13 cellular contexts compared by ENCODE assay signal in genomic region chr14:30779210-30779609, GRCh38.
DNase-seq lines count a peak whose midpoint lies in the region; ATAC-seq and TF ChIP-seq lines count a peak whose summit lies in the region.
"Had no signal": no experiment of that assay in that cellular context is flagged by ENCODE, and none has a peak within 500 bp of the region (broad histone marks: within the 10 kb centered on the region; RNA-seq: fewer than 3 reads in every experiment).

No MANE protein-coding gene starts in this region.

- H3K4me1 ChIP-seq in Peyer's patch = no peaks in the 10 kb centered on the region
- H3K4me1 ChIP-seq: BE2C, neural progenitor cell had no signal

- no peaks in the 10 kb centered on the region for H3K27me3 ChIP-seq in Peyer's patch
- H3K27me3 ChIP-seq: neural progenitor cell had no signal

- H3K4me3 ChIP-seq in HFF-Myc (replicated peaks; ENCODE audit: low read depth, low read length) (no peak overlapping the region), fibroblast of the aortic adventitia (ENCODE audit: low read depth, low read length) (no peak overlapping the region), Peyer's patch (no peak overlapping the region)
- H3K4me3 ChIP-seq: neural progenitor cell had no signal

- no peak overlapping the region for H3K27ac ChIP-seq in Peyer's patch
- H3K27ac ChIP-seq: neural progenitor cell, VCaP had no signal

- H3K9me3 ChIP-seq in Peyer's patch = no peaks in the 10 kb centered on the region
- H3K9me3 ChIP-seq: BE2C had no signal

- intact Hi-C loops in Right ventricle myocardium inferior (cut with DNase I) = no loop called here

- TF ChIP-seq POLR2A in Peyer's patch (IDR thresholded peaks at IDR 0.05) = no peak

- DNase-seq in HFF-Myc (ENCODE audit: extremely low read depth, low read depth) (peak; percentile 4), RPMI7951 (ENCODE audit: low read depth) (peak; percentile 9), fibroblast of the aortic adventitia (ENCODE audit: low read depth) (peak; percentile 3), cerebellum (ENCODE audit: low spot score) (no peak), Peyer's patch (no peak), Right ventricle myocardium inferior (ENCODE audit: missing footprints) (no peak)
- DNase-seq: activated naive CD4-positive, alpha-beta T cell treated with anti-CD3 and anti-CD28 coated beads, Interleukin-2, amount 10 ng/mL, durations not matched to agents 7 days and 5 days; BE2C; DMS79 had no signal

- no peaks in the 10 kb centered on the region for H3K36me3 ChIP-seq in Peyer's patch
- H3K36me3 ChIP-seq: BE2C, neural progenitor cell had no signal

- TF ChIP-seq CTCF in HFF-Myc (IDR thresholded peaks at IDR 0.05; ENCODE audit: low read depth, low read length, missing control alignments) (no peak), fibroblast of the aortic adventitia (IDR thresholded peaks at IDR 0.05; ENCODE audit: insufficient read depth, low read length) (no peak), Peyer's patch (IDR thresholded peaks at IDR 0.05) (no peak)

- ATAC-seq in GM18498 (IDR thresholded peaks at IDR 0.05; ENCODE audit: unreplicated experiment) = peak; percentile 58
- ATAC-seq in HG02798 (IDR thresholded peaks at IDR 0.05; ENCODE audit: poor library complexity, unreplicated experiment) = no peak
- ATAC-seq in Right ventricle myocardium inferior = no peak

Comparison
In these comparisons a context has a peak if more than half of its experiments do, and no peak if none do; other contexts are left out.
1. DNase-seq: peak in HFF-Myc (single experiment), RPMI7951 (single experiment) and fibroblast of the aortic adventitia (single experiment); none in cerebellum (single experiment), Peyer's patch (0 of 3) and Right ventricle myocardium inferior (single experiment).